Comparison of ENCODE assay signal across 27 cellular contexts in genomic region chr19:3723883-3724282, GRCh38. TPM values are rescaled to one million over a fixed set of nuclear protein-coding genes. Genes with fewer than 3 reads are reported as not detected.
DNase-seq lines count a peak whose midpoint lies in the region; ATAC-seq and TF ChIP-seq lines count a peak whose summit lies in the region.
"Had no signal": no experiment of that assay in that cellular context is flagged by ENCODE, and none has a peak within 500 bp of the region (broad histone marks: within the 10 kb centered on the region; RNA-seq: fewer than 3 reads in every experiment).

No MANE protein-coding gene starts in this region.

- intact Hi-C loops in transverse colon (cut with DNase I; ENCODE audit: low total_unique reads) (no loop called here), mammary epithelial cell (cut with micrococcal nuclease) (no loop called here), ovary (cut with DNase I) (no loop called here)

- DNase-seq in NCI-H748 (lab: John Stamatoyannopoulos, UW; ENCODE audit: unreplicated experiment) (peak; percentile 35), NCI-H748 treated with DMSO at 0.1 percent for 48 hours (lab: John Stamatoyannopoulos, UW) (no peak), NCI-H1105 treated with DMSO at 0.1 percent for 48 hours (lab: John Stamatoyannopoulos, UW) (peak; percentile 69), WTC11 (ENCODE audit: low spot score) (no peak), transverse colon (no peak), mammary epithelial cell (no peak), RPMI8226 (no peak), ovary (no peak)
- DNase-seq: ACHN; activated CD4-positive, alpha-beta T cell treated with anti-CD3 and anti-CD28 coated beads for 1 hour; activated CD8-positive, alpha-beta T cell treated with anti-CD3 and anti-CD28 coated beads for 36 hours; central memory CD4-positive, alpha-beta T cell; COR-L47; dermis blood vessel endothelial cell; IMR-90; NCI-H1092 treated with DMSO at 0.1 percent for 48 hours; nucleus accumbens; stimulated activated CD4-positive, alpha-beta T cell treated with anti-CD3 and anti-CD28 coated beads, Interleukin-1b, Interleukin-23, amount 100 ng/mL, for 48 hours; T-cell had no signal

- TF ChIP-seq EP300 in transverse colon (IDR thresholded peaks at IDR 0.05; ENCODE audit: low read depth) (no peak), ovary (IDR thresholded peaks at IDR 0.05) (no peak)

- peaks cover 3 to 71% (median 41%) of the 10 kb centered on the region in 4 donors for H3K4me1 ChIP-seq in transverse colon
- peaks cover 5% of the 10 kb centered on the region for H3K4me1 ChIP-seq in mammary epithelial cell (ENCODE audit: insufficient read depth, low read length)
- no peaks in the 10 kb centered on the region for H3K4me1 ChIP-seq in ovary (ENCODE audit: insufficient read depth)

- no peak for TF ChIP-seq POLR2A in transverse colon (IDR thresholded peaks at IDR 0.05)
- TF ChIP-seq POLR2A in ovary (IDR thresholded peaks at IDR 0.05), result no peak

- ATAC-seq in WTC11, result no peak
- ATAC-seq: activated CD8-positive, alpha-beta T cell treated with anti-CD3 and anti-CD28 coated beads for 36 hours; T-cell had no signal

- POLR2A ChIA-PET in WTC11 (lab: Charles Lee), result interaction anchor here (0.5 kb wide), 1 partner anchor 265 kb away, joined by 3 read pairs; no protein-coding TSS in a partner anchor

- H3K9me3 ChIP-seq in transverse colon (no peaks in the 10 kb centered on the region), mammary epithelial cell (replicated peaks; ENCODE audit: insufficient read depth, low read length) (no peaks in the 10 kb centered on the region), ovary (no peaks in the 10 kb centered on the region)

- H3K4me2 ChIP-seq in mammary epithelial cell (ENCODE audit: insufficient read depth, low read depth, low read length), result no peak overlapping the region

- in situ Hi-C loops in transverse colon (cut with MboI; ENCODE audit: low pct_ligation_motif_present in 1 of 4, low pct_unique_long_range_greater_than_20kb in 1 of 4, low sequenced_read_pairs in 3 of 4) (no loop called here), mammary epithelial cell (cut with MboI; ENCODE audit: low sequenced_read_pairs in 2 of 2) (no loop called here)

- no peak overlapping the region for H3K27ac Mint-ChIP-seq in WTC11
- H3K27ac Mint-ChIP-seq: activated CD8-positive, alpha-beta T cell treated with anti-CD3 and anti-CD28 coated beads for 36 hours had no signal

- dilution Hi-C loops in mammary epithelial cell (cut with HindIII; ENCODE audit: low sequenced_read_pairs), result loop anchor here (5.0 kb wide), 4 partner anchors 37 to 102 kb away; no protein-coding TSS in a partner anchor

- H3K27me3 Mint-ChIP-seq in WTC11 (ENCODE audit: low read depth), result no peaks in the 10 kb centered on the region

- TF ChIP-seq CTCF in WTC11 (IDR thresholded peaks at IDR 0.05) (no peak), transverse colon (IDR thresholded peaks at IDR 0.05) (no peak), mammary epithelial cell (conservative IDR thresholded peaks at IDR 0.05 in 1 of 2, IDR thresholded peaks at IDR 0.05 in 1 of 2; ENCODE audit: extremely low read depth in 1 of 2, insufficient read depth in 1 of 2, low read depth in 1 of 2, low read length in 2 of 2) (no peak), ovary (IDR thresholded peaks at IDR 0.05) (no peak)

- H3K36me3 Mint-ChIP-seq in WTC11, result no peaks in the 10 kb centered on the region
- H3K36me3 Mint-ChIP-seq: T-cell had no signal

- no peak overlapping the region for H3K9ac ChIP-seq in mammary epithelial cell (ENCODE audit: insufficient read depth, low read length)

- H3K4me1 Mint-ChIP-seq in WTC11, result peaks cover 16% of the 10 kb centered on the region

- WGBS in transverse colon (ENCODE audit: low coverage in 1 of 2), 2 donors, result 29 to 32% methylated on average over 2 to 8 of the region's 8 CpGs
- WGBS in mammary epithelial cell (ENCODE audit: low coverage, missing lambda C conversion rate), result 11% methylated on average over 5 of the region's 8 CpGs
- WGBS in ovary, 3 donors, result 19 to 34% (median 24%) methylated on average over 8 of the region's 8 CpGs

- H3K36me3 ChIP-seq in transverse colon (no peaks in the 10 kb centered on the region), mammary epithelial cell (ENCODE audit: insufficient read depth, low read length) (no peaks in the 10 kb centered on the region), ovary (no peaks in the 10 kb centered on the region)
- H3K36me3 ChIP-seq: BLaER1 treated with 17β-estradiol and CSF1 and Interleukin-3, amounts not matched to agents 10 nM and 100 nM; SJSA1 had no signal

- H3K79me2 ChIP-seq in mammary epithelial cell (ENCODE audit: insufficient read depth, low read length), result no peaks in the 10 kb centered on the region

- peak overlapping the region; percentile 24; the same call in 1 of the 2 replicates for H3K4me3 Mint-ChIP-seq in WTC11
- H3K4me3 Mint-ChIP-seq: activated CD8-positive, alpha-beta T cell treated with anti-CD3 and anti-CD28 coated beads for 36 hours had no signal

- CTCF ChIA-PET in WTC11 (lab: Charles Lee) (interaction anchor here (0.8 to 3.2 kb wide), 4 partner anchors 32 to 264 kb away, joined by 3 to 19 read pairs (median 3); no protein-coding TSS in a partner anchor), mammary epithelial cell (lab: Charles Lee; ENCODE audit: low non-redundant PET) (no interaction called here)

- H3K9me3 Mint-ChIP-seq in WTC11, result no peaks in the 10 kb centered on the region
- H3K9me3 Mint-ChIP-seq: activated CD8-positive, alpha-beta T cell treated with anti-CD3 and anti-CD28 coated beads for 36 hours; T-cell had no signal

- H3K27me3 ChIP-seq in transverse colon, result peaks cover 38% of the 10 kb centered on the region
- H3K27me3 ChIP-seq in mammary epithelial cell (ENCODE audit: insufficient read depth, low read length), result no peaks in the 10 kb centered on the region
- peaks cover 2% of the 10 kb centered on the region for H3K27me3 ChIP-seq in ovary

- H2AFZ ChIP-seq in mammary epithelial cell (ENCODE audit: low read depth, low read length), result no peak overlapping the region

- H3K27ac ChIP-seq in transverse colon, result peak overlapping the region; percentile 85 to 94 (median 89)
- H3K27ac ChIP-seq in mammary epithelial cell (ENCODE audit: insufficient read depth, low read depth, low read length), result no peak overlapping the region
- no peak overlapping the region for H3K27ac ChIP-seq in ovary
- H3K27ac ChIP-seq: BLaER1 treated with 17β-estradiol and CSF1 and Interleukin-3, amounts not matched to agents 10 nM and 100 nM; SJSA1; skin epidermis had no signal

- H3K4me3 ChIP-seq in transverse colon (peak overlapping the region in 1 of 4 donors; percentile 12), mammary epithelial cell (replicated peaks in 1 of 3; ENCODE audit: insufficient read depth in 1 of 3, low read depth in 2 of 3, low read length in 3 of 3) (no peak overlapping the region), ovary (no peak overlapping the region)
- H3K4me3 ChIP-seq: BLaER1 treated with 17β-estradiol and CSF1 and Interleukin-3, amounts not matched to agents 10 nM and 100 nM; SJSA1; skin epidermis had no signal

- H4K20me1 ChIP-seq in mammary epithelial cell (ENCODE audit: insufficient read depth, low read length), result no peaks in the 10 kb centered on the region
- H4K20me1 ChIP-seq: BLaER1 treated with 17β-estradiol and CSF1 and Interleukin-3, amounts not matched to agents 10 nM and 100 nM had no signal

- no TSS peak for BruUV-seq in mammary epithelial cell (replicated peaks; lab: Mats Ljungman, UMichigan)

RNA-seq across cellular contexts. Expression of gene TJP3, which starts 15.7 kb away (rescaled TPM):
- 36.2 to 44.0 TPM (median 39.7 TPM) in 3 replicates for total RNA-seq in WTC11 (2021)
- total RNA-seq in transverse colon, result 100 to 1,000 TPM; 234 to 894 (median 282) TPM
- total RNA-seq in mammary epithelial cell, result under 1 TPM; 0.50 to 0.54 TPM
- 0.48 TPM for polyA plus RNA-seq in mammary epithelial cell
- 0.41 TPM for polyA minus RNA-seq in mammary epithelial cell
- total RNA-seq in ovary, result 10 to 100 TPM in 1 of 7 donors, 1 to 10 TPM in 3, under 1 TPM in 2, not detected in 1; 0.18 to 24.4 (median 3.0) TPM
- under 1 TPM in 1 of 2 donors, not detected in 1; 0.46 TPM for polyA plus RNA-seq in ovary
- total RNA-seq: fibroblast of lung, IMR-90, lung microvascular endothelial cell, SJSA1 had no signal
- polyA plus RNA-seq: fibroblast of lung, IMR-90 had no signal

RNA-seq across cellular contexts. Expression of gene PIP5K1C, which starts 23.6 kb away (rescaled TPM):
- 34.0 to 36.2 TPM (median 36.0 TPM) in 3 replicates for total RNA-seq in WTC11 (2021)
- total RNA-seq in transverse colon, result 10 to 100 TPM; 25.4 to 91.1 (median 36.4) TPM
- 10 to 100 TPM; 22.5 to 26.7 TPM for total RNA-seq in mammary epithelial cell
- polyA plus RNA-seq in mammary epithelial cell, result 8.9 TPM
- polyA minus RNA-seq in mammary epithelial cell, result 34.6 TPM
- total RNA-seq in ovary, result 10 to 100 TPM; 11.3 to 41.7 (median 32.9) TPM
- polyA plus RNA-seq in ovary, result 10 to 100 TPM in 1 of 2 donors, 1 to 10 TPM in 1; 6.0 to 23.3 TPM

RNA-seq across cellular contexts. Expression of gene APBA3, which starts 37.6 kb away (rescaled TPM):
- total RNA-seq in WTC11 (2021) (27.5 to 29.6 TPM (median 28.1 TPM) in 3 replicates), transverse colon (100 to 1,000 TPM in 2 of 4 donors, 10 to 100 TPM in 2; 24.0 to 284 (median 95.7) TPM), mammary epithelial cell (10 to 100 TPM; 14.5 to 22.8 TPM), ovary (10 to 100 TPM; 18.1 to 25.4 (median 21.5) TPM)
- polyA plus RNA-seq in mammary epithelial cell (5.7 TPM), ovary (10 to 100 TPM in 1 of 2 donors, under 1 TPM in 1; 0.88 to 19.9 TPM)
- 3.1 TPM for polyA minus RNA-seq in mammary epithelial cell

RNA-seq across cellular contexts. Expression of gene MRPL54, which starts 38.6 kb away (rescaled TPM):
- total RNA-seq in WTC11 (2021), result 60.9 to 65.3 TPM (median 62.3 TPM) in 3 replicates
- total RNA-seq in transverse colon, result 10 to 100 TPM; 38.0 to 72.2 (median 52.1) TPM
- 10 to 100 TPM; 23.7 to 48.2 TPM for total RNA-seq in mammary epithelial cell
- polyA plus RNA-seq in mammary epithelial cell, result 50.4 TPM
- polyA minus RNA-seq in mammary epithelial cell, result 32.9 TPM
- 100 to 1,000 TPM in 2 of 7 donors, 10 to 100 TPM in 5; 42.4 to 113 (median 64.4) TPM for total RNA-seq in ovary
- polyA plus RNA-seq in ovary, result 10 to 100 TPM; 14.5 to 80.8 TPM

RNA-seq across cellular contexts. Expression of gene RAX2, which starts 48.1 kb away (rescaled TPM):
- total RNA-seq in WTC11 (2021) (0.09 TPM in 1 of 3 replicates, not detected in the others), transverse colon (not detected), mammary epithelial cell (not detected), ovary (under 1 TPM in 1 of 7 donors, not detected in 6; 0.13 TPM)
- polyA plus RNA-seq in mammary epithelial cell (not detected), ovary (under 1 TPM in 1 of 2 donors, not detected in 1; 0.13 TPM)
- polyA minus RNA-seq in mammary epithelial cell, result not detected
- total RNA-seq: activated CD8-positive, alpha-beta T cell treated with anti-CD3 and anti-CD28 coated beads for 36 hours; dermis blood vessel endothelial cell; fibroblast of lung; IMR-90; kidney epithelial cell; lung microvascular endothelial cell; SJSA1; subcutaneous adipose tissue; T-cell; urinary bladder had no signal
- polyA plus RNA-seq: fibroblast of lung, IMR-90, urinary bladder had no signal

Comparison
In these comparisons a context has a peak if more than half of its experiments do, and no peak if none do; other contexts are left out.
1. DNase-seq: peak in NCI-H748 (single experiment) and NCI-H1105 treated with DMSO at 0.1 percent for 48 hours (single experiment); none in NCI-H748 treated with DMSO at 0.1 percent for 48 hours (single experiment), WTC11 (single experiment), transverse colon (single experiment), mammary epithelial cell (single experiment), RPMI8226 (single experiment) and ovary (0 of 5).
2. H3K27ac ChIP-seq: peak in transverse colon (4 of 4); none in mammary epithelial cell (single experiment) and ovary (0 of 2).